16 cellular contexts compared by ENCODE assay signal in the genomic region with DNA sequence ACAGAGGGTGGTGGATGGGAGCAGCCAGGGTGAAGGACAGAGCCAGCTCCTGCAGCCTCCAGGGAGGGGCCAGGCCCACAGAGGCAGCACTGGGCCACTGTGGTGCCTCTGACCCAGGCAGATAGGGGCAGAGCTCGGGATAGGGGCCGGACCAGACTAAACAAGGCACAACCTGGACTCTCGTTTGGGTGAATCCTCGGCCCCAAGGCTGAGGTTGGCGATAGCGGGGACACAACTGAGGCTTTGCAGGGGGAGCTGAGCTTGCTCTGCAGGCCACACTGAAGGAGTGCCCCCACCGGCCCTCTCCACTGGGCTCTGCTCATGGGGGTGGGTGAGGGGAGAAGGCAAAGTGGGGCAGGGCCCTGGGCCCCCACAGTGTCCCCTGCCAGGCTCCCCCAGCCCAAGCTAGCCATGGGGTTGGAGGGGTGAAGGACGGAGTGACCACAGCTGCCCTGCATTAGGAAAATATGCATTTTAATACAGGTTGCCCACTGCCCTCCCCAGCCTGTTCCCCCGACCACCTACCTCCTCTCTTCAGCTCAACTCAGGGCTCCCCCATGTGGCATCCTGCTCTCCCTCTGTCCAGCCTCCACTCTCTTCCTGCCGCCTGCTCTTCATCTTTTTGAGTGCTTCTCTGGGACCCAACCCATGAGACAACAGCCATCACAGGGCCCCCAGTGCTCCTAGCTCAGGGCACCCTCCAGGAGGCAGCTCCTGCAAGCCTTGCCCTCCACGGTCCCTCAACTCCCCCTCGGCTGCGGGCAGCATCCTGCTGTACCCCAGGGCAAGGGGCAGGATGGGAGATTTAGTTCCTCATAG.
DNase-seq lines count a peak whose midpoint lies in the region; ATAC-seq, FAIRE-seq and TF ChIP-seq lines count a peak whose summit lies in the region.
"Had no signal": no experiment of that assay in that cellular context is flagged by ENCODE, and none has a peak within 500 bp of the region (broad histone marks: within the 10 kb centered on the region; RNA-seq: fewer than 3 reads in every experiment).

No MANE protein-coding gene starts in this region.

- H3K79me2 ChIP-seq in GM23338 (replicated peaks; ENCODE audit: insufficient read depth): no peaks in the 10 kb centered on the region

- H3K4me3 Mint-ChIP-seq in GM23338: no peak overlapping the region
- no peak overlapping the region for H3K4me3 Mint-ChIP-seq in chondrocyte (ENCODE audit: unreplicated experiment)
- H3K4me3 Mint-ChIP-seq: B cell; CD8-positive, alpha-beta memory T cell had no signal

- no peaks in the 10 kb centered on the region for H3K36me3 ChIP-seq in BLaER1
- H3K36me3 ChIP-seq in GM23338 (ENCODE audit: insufficient read depth): no peaks in the 10 kb centered on the region
- H3K36me3 ChIP-seq in neuronal stem cell (replicated peaks in 1 of 2; ENCODE audit: control insufficient read depth in 2 of 2, insufficient read depth in 2 of 2, low read length in 2 of 2): no peaks in the 10 kb centered on the region

- H3K4me1 Mint-ChIP-seq in GM23338 (peaks cover 6% of the 10 kb centered on the region; the same call in 2 of the 3 replicates), chondrocyte (ENCODE audit: low read depth) (no peaks in the 10 kb centered on the region)
- H3K4me1 Mint-ChIP-seq: B cell; CD8-positive, alpha-beta memory T cell had no signal

- no peak overlapping the region for H2BK15ac ChIP-seq in neuronal stem cell (ENCODE audit: low read length)

- H3K14ac ChIP-seq in neuronal stem cell (ENCODE audit: low read length): no peak overlapping the region

- no peak for FAIRE-seq in GM12891 (lab: Jason Lieb, UNC)
- FAIRE-seq: A204.1, HTR-8/SVneo had no signal

- no peaks in the 10 kb centered on the region for H3K9me3 ChIP-seq in BLaER1
- H3K9me3 ChIP-seq in neuronal stem cell (replicated peaks in 1 of 2; ENCODE audit: control insufficient read depth in 2 of 2, insufficient read depth in 1 of 2, low read depth in 1 of 2, low read length in 2 of 2): no peaks in the 10 kb centered on the region
- H3K9me3 ChIP-seq: Caco-2 had no signal

- peak; percentile 19 for DNase-seq in GM23338 (ENCODE audit: low spot score)
- peak; percentile 87 for DNase-seq in chondrocyte (ENCODE audit: low spot score)
- no peak for DNase-seq in neuronal stem cell (ENCODE audit: low spot score)
- DNase-seq in GM12891 (ENCODE audit: insufficient read length, low spot score): no peak
- DNase-seq in GM13977 (ENCODE audit: low spot score): no peak
- DNase-seq: Caco-2; CD8-positive, alpha-beta memory T cell; DND-41; GDM1 had no signal

- H3K27me3 Mint-ChIP-seq in GM23338 (ENCODE audit: insufficient read depth, low read depth, poor library complexity): peaks cover 17% of the 10 kb centered on the region
- peaks cover 25% of the 10 kb centered on the region for H3K27me3 Mint-ChIP-seq in chondrocyte (ENCODE audit: low read depth)
- H3K27me3 Mint-ChIP-seq: B cell had no signal

- H3K4me3 ChIP-seq in BLaER1: peak overlapping the region; percentile 25
- H3K4me3 ChIP-seq in GM23338: no peak overlapping the region
- H3K4me3 ChIP-seq in neuronal stem cell (ENCODE audit: low read length in 2 of 2): no peak overlapping the region

- H3K4me2 ChIP-seq in BLaER1 (peak overlapping the region; percentile 89), GM23338 (no peak overlapping the region), neuronal stem cell (ENCODE audit: insufficient read depth, low read length, poor library complexity, severe bottlenecking) (no peak overlapping the region)

- no peak overlapping the region for H3K27ac Mint-ChIP-seq in GM23338
- no peak overlapping the region for H3K27ac Mint-ChIP-seq in chondrocyte (ENCODE audit: unreplicated experiment)
- H3K27ac Mint-ChIP-seq: B cell; CD8-positive, alpha-beta memory T cell had no signal

- no peaks in the 10 kb centered on the region; the same call in 2 of the 3 replicates for H3K9me3 Mint-ChIP-seq in GM23338
- H3K9me3 Mint-ChIP-seq in chondrocyte (ENCODE audit: low read depth): no peaks in the 10 kb centered on the region
- H3K9me3 Mint-ChIP-seq: CD8-positive, alpha-beta memory T cell had no signal

- ATAC-seq in GM23338 (peak; percentile 70), GM19351 (IDR thresholded peaks at IDR 0.05; ENCODE audit: unreplicated experiment) (no peak), GM21423 (IDR thresholded peaks at IDR 0.05; ENCODE audit: unreplicated experiment) (no peak)
- ATAC-seq: HCT116 had no signal

- no peak overlapping the region for H4K8ac ChIP-seq in neuronal stem cell (ENCODE audit: low read depth, low read length)

- peak overlapping the region; percentile 95 for H3K23ac ChIP-seq in neuronal stem cell (ENCODE audit: low read depth, low read length, poor library complexity)

- no peaks in the 10 kb centered on the region for H3K27me3 ChIP-seq in BLaER1
- H3K27me3 ChIP-seq in GM23338 (ENCODE audit: insufficient read depth): no peaks in the 10 kb centered on the region
- peaks cover 0 to 47% (median 0%) of the 10 kb centered on the region in 3 experiments for H3K27me3 ChIP-seq in neuronal stem cell (ENCODE audit: control insufficient read depth in 3 of 3, insufficient read depth in 3 of 3, low read depth in 1 of 3, low read length in 3 of 3)

- H2BK12ac ChIP-seq in neuronal stem cell (ENCODE audit: low read length): no peak overlapping the region

- no peaks in the 10 kb centered on the region for H3K79me1 ChIP-seq in neuronal stem cell (ENCODE audit: low read depth, low read length)

- no CpG with 5 or more reads among the region's 13 CpGs for WGBS in neuronal stem cell (ENCODE audit: extremely low coverage in 2 of 2, insufficient read length in 2 of 2, insufficient replicate concordance in 1 of 2), 2 donors

- no peak overlapping the region for H4K91ac ChIP-seq in neuronal stem cell (ENCODE audit: low read depth, low read length, poor library complexity)

- H2BK120ac ChIP-seq in neuronal stem cell (ENCODE audit: low read depth, low read length): no peak overlapping the region

- TF ChIP-seq CTCF in GM23338 (conservative IDR thresholded peaks at IDR 0.05; ENCODE audit: low read depth in 2 of 2) (peak in 1 of 2 experiments; percentile 50; a peak in 2 of 4 replicates), chondrocyte (IDR thresholded peaks at IDR 0.05) (no peak), GM13977 (IDR thresholded peaks at IDR 0.05; ENCODE audit: extremely low read depth, insufficient read depth, missing control alignments) (no peak)

- H3K9ac ChIP-seq in BLaER1: peak overlapping the region; percentile 63; the same call in 1 of the 2 replicates
- peak overlapping the region; percentile 50 for H3K9ac ChIP-seq in neuronal stem cell (ENCODE audit: low read depth, low read length, poor library complexity)

- H2AFZ ChIP-seq in GM23338: no peak overlapping the region
- no peak overlapping the region for H2AFZ ChIP-seq in neuronal stem cell (ENCODE audit: low read length)

- H3K4me1 ChIP-seq in BLaER1: peaks cover 74% of the 10 kb centered on the region
- no peaks in the 10 kb centered on the region for H3K4me1 ChIP-seq in GM23338 (ENCODE audit: insufficient read depth)
- peaks cover 0 to 1% of the 10 kb centered on the region in 2 donors for H3K4me1 ChIP-seq in neuronal stem cell (ENCODE audit: control insufficient read depth in 2 of 2, insufficient read depth in 1 of 2, low read depth in 1 of 2, low read length in 2 of 2)
- H3K4me1 ChIP-seq: Caco-2 had no signal

- no peak overlapping the region for H2BK5ac ChIP-seq in neuronal stem cell (ENCODE audit: low read length)

- in situ Hi-C loops in GM13977 (cut with MboI; ENCODE audit: low pct_unique_long_range_greater_than_20kb, low sequenced_read_pairs, unreplicated experiment): no loop called here

- no peaks in the 10 kb centered on the region for H3K36me3 Mint-ChIP-seq in GM23338 (ENCODE audit: low read depth)
- H3K36me3 Mint-ChIP-seq in chondrocyte (ENCODE audit: low read depth): peaks cover 1% of the 10 kb centered on the region
- H3K36me3 Mint-ChIP-seq: CD8-positive, alpha-beta memory T cell had no signal

- TF ChIP-seq POLR2A in GM12891 (IDR thresholded peaks at IDR 0.05; ENCODE audit: low read depth, low read length): no peak

- no peaks in the 10 kb centered on the region for H3F3A ChIP-seq in GM23338 (replicated peaks; ENCODE audit: low read depth)

- H4K20me1 ChIP-seq in BLaER1: no peaks in the 10 kb centered on the region
- no peaks in the 10 kb centered on the region; the same call in 1 of the 2 replicates for H4K20me1 ChIP-seq in GM23338 (replicated peaks; ENCODE audit: insufficient read depth)

- H3K4ac ChIP-seq in neuronal stem cell (ENCODE audit: low read length): no peak overlapping the region

- no peaks in the 10 kb centered on the region for H3K9me2 ChIP-seq in GM23338 (ENCODE audit: insufficient read depth)

- peak overlapping the region; percentile 72 for H3K27ac ChIP-seq in BLaER1
- H3K27ac ChIP-seq in GM23338 (ENCODE audit: low read depth): no peak overlapping the region
- no peak overlapping the region for H3K27ac ChIP-seq in neuronal stem cell (replicated peaks; ENCODE audit: low read length)

- H2AK5ac ChIP-seq in neuronal stem cell (ENCODE audit: low read depth, low read length): no peak overlapping the region

- H3K18ac ChIP-seq in neuronal stem cell (ENCODE audit: low read length): peak overlapping the region; percentile 80

TF ChIP-seq in GM23338, 12 proteins besides CTCF, POLR2A, EP300 and RAD21 (continues in another document):
- TF ChIP-seq STAT1 (IDR thresholded peaks at IDR 0.05; ENCODE audit: unreplicated experiment) (no peak), JUNB (IDR thresholded peaks at IDR 0.05; ENCODE audit: unreplicated experiment) (no peak)

TF ChIP-seq in GM12891, 5 proteins besides CTCF, POLR2A, EP300 and RAD21:
- TF ChIP-seq SPI1 (IDR thresholded peaks at IDR 0.05; ENCODE audit: low read depth, low read length) (no peak), PAX5 (IDR thresholded peaks at IDR 0.05; ENCODE audit: insufficient read depth, low read length, severe bottlenecking) (no peak), POU2F2 (IDR thresholded peaks at IDR 0.05; ENCODE audit: low read depth, low read length) (no peak), TAF1 (IDR thresholded peaks at IDR 0.05; ENCODE audit: low read depth, low read length) (no peak), POLR2AphosphoS5 (IDR thresholded peaks at IDR 0.05; ENCODE audit: low read depth, low read length) (no peak)

Comparison
In these comparisons a context has a peak if more than half of its experiments do, and no peak if none do; other contexts are left out.
1. DNase-seq: peak in GM23338 (single experiment) and chondrocyte (single experiment); none in neuronal stem cell (single experiment), GM12891 (single experiment) and GM13977 (single experiment).